In genomic region chr2:44748-45341, GRCh38 we compare ENCODE assay signal across 9 cellular contexts. TPM values are rescaled to one million over a fixed set of nuclear protein-coding genes. Genes with fewer than 3 reads are reported as not detected.
A peak's percentile ranks its signal among the peaks of the same experiment; 100 is the strongest.
DNase-seq lines count a peak whose midpoint lies in the region; ATAC-seq and TF ChIP-seq lines count a peak whose summit lies in the region.
"Had no signal": no experiment of that assay in that cellular context is flagged by ENCODE, and none has a peak within 500 bp of the region (broad histone marks: within the 10 kb centered on the region; RNA-seq: fewer than 3 reads in every experiment).

No MANE protein-coding gene starts in this region.

- H3K4me1 ChIP-seq in liver (ENCODE audit: control insufficient read depth in 4 of 4, insufficient read depth in 4 of 4, low read length in 3 of 4) (peaks cover 11 to 56% (median 40%) of the 10 kb centered on the region in 4 donors), transverse colon (peaks cover 7 to 34% (median 26%) of the 10 kb centered on the region in 4 donors)

- no peaks in the 10 kb centered on the region for H3K9me3 Mint-ChIP-seq in activated T-cell treated with anti-CD3 and anti-CD28 coated beads, Interleukin-2, amount 50 U/mL, for 4 hours
- no peaks in the 10 kb centered on the region for H3K9me3 Mint-ChIP-seq in MCF 10A (ENCODE audit: unreplicated experiment)

- H3K4me3 ChIP-seq in liver (ENCODE audit: low read depth in 1 of 3, low read length in 3 of 3) (peak overlapping the region; percentile 91 to 92 (median 91)), transverse colon (peak overlapping the region; percentile 11 to 73 (median 67))

- peaks cover 10% of the 10 kb centered on the region for H3K4me1 Mint-ChIP-seq in activated T-cell treated with anti-CD3 and anti-CD28 coated beads, Interleukin-2, amount 50 U/mL, for 4 hours (ENCODE audit: low read depth)
- peaks cover 21% of the 10 kb centered on the region for H3K4me1 Mint-ChIP-seq in MCF 10A (ENCODE audit: insufficient read depth, unreplicated experiment)

- no peak for TF ChIP-seq CTCF in MCF 10A (IDR thresholded peaks at IDR 0.05; ENCODE audit: unreplicated experiment)
- TF ChIP-seq CTCF in liver (IDR thresholded peaks at IDR 0.05; ENCODE audit: low read depth, low read length, missing input control): no peak
- TF ChIP-seq CTCF in transverse colon (IDR thresholded peaks at IDR 0.05): no peak

- TF ChIP-seq EP300 in transverse colon (IDR thresholded peaks at IDR 0.05; ENCODE audit: low read depth): no peak

- 11% methylated on average over 6 of the region's 6 CpGs for WGBS in liver
- WGBS in transverse colon (ENCODE audit: low coverage in 1 of 2), 2 donors: 32% methylated on average over 6 of the region's 6 CpGs; no CpG with 5 or more reads in 1 of the 2 donors

- H3K4me3 Mint-ChIP-seq in activated T-cell treated with anti-CD3 and anti-CD28 coated beads, Interleukin-2, amount 50 U/mL, for 4 hours: peak overlapping the region; percentile 64
- peak overlapping the region; percentile 86 for H3K4me3 Mint-ChIP-seq in MCF 10A (ENCODE audit: unreplicated experiment)

- in situ Hi-C loops in transverse colon (cut with MboI; ENCODE audit: low pct_ligation_motif_present in 1 of 4, low pct_unique_long_range_greater_than_20kb in 1 of 4, low sequenced_read_pairs in 3 of 4): no loop called here

- no peak for ATAC-seq in activated T-cell treated with anti-CD3 and anti-CD28 coated beads, Interleukin-2, amount 50 U/mL, for 4 hours
- ATAC-seq in HG02610 (IDR thresholded peaks at IDR 0.05; ENCODE audit: unreplicated experiment) (no peak), HG03469 (IDR thresholded peaks at IDR 0.05; ENCODE audit: unreplicated experiment) (no peak), GM21360 (IDR thresholded peaks at IDR 0.05; ENCODE audit: unreplicated experiment) (no peak)

- H3K36me3 Mint-ChIP-seq in activated T-cell treated with anti-CD3 and anti-CD28 coated beads, Interleukin-2, amount 50 U/mL, for 4 hours (ENCODE audit: insufficient read depth): no peaks in the 10 kb centered on the region
- H3K36me3 Mint-ChIP-seq in MCF 10A (ENCODE audit: insufficient read depth, unreplicated experiment): peaks cover 18% of the 10 kb centered on the region

- TF ChIP-seq POLR2A in transverse colon (IDR thresholded peaks at IDR 0.05): peak; percentile 72

- H3K27ac ChIP-seq in liver (ENCODE audit: low read depth in 1 of 2, low read length in 2 of 2) (peak overlapping the region; percentile 97 to 99), transverse colon (peak overlapping the region; percentile 88 to 93 (median 92))

- POLR2A ChIA-PET in MCF 10A (lab: Yijun Ruan, JAX): interaction anchor here (0.5 to 7.1 kb wide), 20 partner anchors 10 to 578 kb away, joined by 3 to 89 read pairs (median 7); no protein-coding TSS in a partner anchor

- peak overlapping the region; percentile 59 for H3K27ac Mint-ChIP-seq in MCF 10A (ENCODE audit: low read depth, unreplicated experiment)

- peaks cover 0 to 6% (median under 1%) of the 10 kb centered on the region in 4 donors for H3K36me3 ChIP-seq in liver (ENCODE audit: control insufficient read depth in 4 of 4, insufficient read depth in 3 of 4, low read depth in 1 of 4, low read length in 3 of 4)
- no peaks in the 10 kb centered on the region for H3K36me3 ChIP-seq in transverse colon

- peaks cover 45% of the 10 kb centered on the region for H3K27me3 Mint-ChIP-seq in activated T-cell treated with anti-CD3 and anti-CD28 coated beads, Interleukin-2, amount 50 U/mL, for 4 hours (ENCODE audit: low read depth)
- no peaks in the 10 kb centered on the region for H3K27me3 Mint-ChIP-seq in MCF 10A (ENCODE audit: insufficient read depth, unreplicated experiment)

- DNase-seq in activated T-cell treated with anti-CD3 and anti-CD28 coated beads, Interleukin-2, amount 50 U/mL, for 4 hours: no peak
- DNase-seq in activated T-cell treated with anti-CD3 and anti-CD28 coated beads, Interleukin-2, amount 50 U/mL, for 48 hours: no peak
- peak; percentile 63 for DNase-seq in MCF 10A (ENCODE audit: unreplicated experiment)
- peak; percentile 75 for DNase-seq in transverse colon
- DNase-seq: SIG-M5 had no signal

- peak overlapping the region; percentile 58 to 60 for H3K9ac ChIP-seq in liver (ENCODE audit: low read depth in 1 of 2, low read length in 2 of 2)

- intact Hi-C loops in MCF 10A (cut with micrococcal nuclease): no loop called here
- intact Hi-C loops in transverse colon (cut with DNase I; ENCODE audit: low total_unique reads): no loop called here

- no TSS peak for BruUV-seq in MCF 10A (replicated peaks; lab: Mats Ljungman, UMichigan)

- CTCF ChIA-PET in MCF 10A (lab: Yijun Ruan, JAX): interaction anchor here (0.6 to 4.4 kb wide), 18 partner anchors 8 to 1381 kb away, joined by 3 to 54 read pairs (median 3); no protein-coding TSS in a partner anchor

- peak in 1 of 2 donors; percentile 13 for TF ChIP-seq RAD21 in liver (IDR thresholded peaks at IDR 0.05)

- H3K9me3 ChIP-seq in liver (ENCODE audit: control insufficient read depth in 4 of 4, low read length in 3 of 4) (no peaks in the 10 kb centered on the region), transverse colon (no peaks in the 10 kb centered on the region)

- H3K27me3 ChIP-seq in liver (ENCODE audit: control insufficient read depth in 4 of 4, insufficient read depth in 4 of 4, low read length in 3 of 4) (no peaks in the 10 kb centered on the region), transverse colon (peaks cover 55% of the 10 kb centered on the region)

TF ChIP-seq in liver, 16 proteins besides CTCF, POLR2A, EP300 and RAD21:
- TF ChIP-seq HNF4A (conservative IDR thresholded peaks at IDR 0.05) (peak; percentile 54 to 56), ZBTB33 (IDR thresholded peaks at IDR 0.05) (no peak), ATF3 (IDR thresholded peaks at IDR 0.05) (no peak), HNF4G (IDR thresholded peaks at IDR 0.05) (peak; percentile 13), MAX (IDR thresholded peaks at IDR 0.05) (peak; percentile 36), SP1 (IDR thresholded peaks at IDR 0.05) (peak; percentile 49), GABPA (IDR thresholded peaks at IDR 0.05 in 1 of 2, conservative IDR thresholded peaks at IDR 0.05 in 1 of 2) (no peak), YY1 (IDR thresholded peaks at IDR 0.05) (peak; percentile 25), NR2F2 (IDR thresholded peaks at IDR 0.05) (no peak), RXRA (IDR thresholded peaks at IDR 0.05) (peak; percentile 92), REST (IDR thresholded peaks at IDR 0.05) (peak; percentile 77), JUND (IDR thresholded peaks at IDR 0.05) (no peak), TAF1 (conservative IDR thresholded peaks at IDR 0.05) (peak; percentile 33), FOXA2 (IDR thresholded peaks at IDR 0.05) (no peak), EGR1 (IDR thresholded peaks at IDR 0.05; ENCODE audit: low read depth in 2 of 2) (no peak), FOXA1 (IDR thresholded peaks at IDR 0.05) (no peak)

RNA-seq across cellular contexts. Expression of gene FAM110C, which starts 1.5 kb away (rescaled TPM):
- under 1 TPM; 0.20 to 0.40 (median 0.24) TPM for total RNA-seq in activated T-cell treated with anti-CD3 and anti-CD28 coated beads, Interleukin-2, amount 50 U/mL, for 4 hours
- total RNA-seq in MCF 10A (2022) (8.3 and 10.3 TPM in 2 replicates), liver (10 to 100 TPM in 1 of 2 donors, 1 to 10 TPM in 1; 5.0 to 18.2 TPM), transverse colon (10 to 100 TPM; 23.7 to 53.9 (median 41.8) TPM)
- polyA plus RNA-seq in liver: 1 to 10 TPM; 4.8 to 4.9 TPM

Comparison
In these comparisons a context has a peak if more than half of its experiments do, and no peak if none do; other contexts are left out.
1. DNase-seq: peak in MCF 10A (single experiment) and transverse colon (single experiment); none in activated T-cell treated with anti-CD3 and anti-CD28 coated beads, Interleukin-2, amount 50 U/mL, for 4 hours (single experiment) and activated T-cell treated with anti-CD3 and anti-CD28 coated beads, Interleukin-2, amount 50 U/mL, for 48 hours (0 of 2).